ENCODE assay signal across 24 cellular contexts in genomic region chr3:107884028-107884427, GRCh38.
"Had no signal": no experiment of that assay in that cellular context is flagged by ENCODE, and none has a peak within 500 bp of the region (broad histone marks: within the 10 kb centered on the region; RNA-seq: fewer than 3 reads in every experiment).

No MANE protein-coding gene starts in this region.

- H3K79me2 ChIP-seq: parathyroid adenoma had no signal

- H3K9me3 ChIP-seq: ovary, psoas muscle, thoracic aorta, thyroid gland, tibial nerve, upper lobe of right lung, uterus had no signal

- H3K4me3 ChIP-seq: neural progenitor cell, ovary, psoas muscle, skin epidermis, stomach, thoracic aorta, thyroid gland, tibial nerve, upper lobe of right lung, uterus had no signal

- H3K4me1 ChIP-seq: neural progenitor cell, parathyroid adenoma, psoas muscle, stomach, thyroid gland, upper lobe of right lung, uterus had no signal

- H3K27me3 ChIP-seq: neural progenitor cell, ovary, stomach, thyroid gland, tibial nerve, upper lobe of right lung, uterus had no signal

- H3K27ac ChIP-seq: neural progenitor cell, ovary, parathyroid adenoma, psoas muscle, skin epidermis, stomach, thoracic aorta, thyroid gland, tibial nerve, upper lobe of right lung, uterus had no signal

- H3K36me3 ChIP-seq: neural progenitor cell, ovary, stomach, thoracic aorta, thyroid gland, tibial nerve, upper lobe of right lung, uterus had no signal

- ATAC-seq: naive thymus-derived CD4-positive, alpha-beta T cell; natural killer cell; psoas muscle; right cardiac atrium; sciatic nerve; stimulated activated effector memory CD8-positive, alpha-beta T cell treated with anti-CD3 and anti-CD28 coated beads, Interleukin-12 subunit alpha, Interleukin-12 subunit beta, amount 100 ng/mL, for 72 hours; stimulated activated naive B cell treated with anti-CD40 and anti-IgM and Interleukin-4, amounts not matched to agents 10 μg/mL and 1 μg/mL and 100 μg/mL, for 72 hours; upper lobe of right lung had no signal

- H3K4me2 ChIP-seq: neural progenitor cell had no signal

- DNase-seq: naive thymus-derived CD4-positive, alpha-beta T cell; natural killer cell; occipital lobe; ovary; posterior cingulate gyrus; psoas muscle; right cardiac atrium; stimulated activated CD4-positive, alpha-beta T cell treated with anti-CD3 and anti-CD28 coated beads, Interleukin-15, amount 100 ng/mL, for 24 hours; stimulated activated CD4-positive, alpha-beta T cell treated with anti-CD3 and anti-CD28 coated beads, Interleukin-2, amount 100 ng/mL, for 24 hours; stimulated activated CD4-positive, alpha-beta T cell treated with anti-CD3 and anti-CD28 coated beads, Interleukin-2, amount 100 ng/mL, for 48 hours; stimulated activated CD4-positive, alpha-beta T cell treated with anti-CD3 and anti-CD28 coated beads, Interleukin-4, amount 100 ng/mL, for 24 hours; stimulated activated naive B cell treated with anti-CD40 and anti-IgM and Interleukin-4, amounts not matched to agents 10 μg/mL and 1 μg/mL and 100 μg/mL, for 72 hours; stimulated activated naive CD4-positive, alpha-beta T cell treated with Interleukin-2 at 50 U/mL for 16 hours; stomach; thyroid gland; upper lobe of right lung; uterus had no signal

- H2AFZ ChIP-seq: neural progenitor cell, parathyroid adenoma had no signal

- H3K9ac ChIP-seq: neural progenitor cell, parathyroid adenoma had no signal
